8 cellular contexts compared by ENCODE assay signal in genomic region chr2:134118279-134119116, GRCh38.
A peak's percentile ranks its signal among the peaks of the same experiment; 100 is the strongest.
DNase-seq lines count a peak whose midpoint lies in the region; ATAC-seq lines count a peak whose summit lies in the region.

No MANE protein-coding gene starts in this region.

- DNase-seq in AML-193 (lab: John Stamatoyannopoulos, UW): peak; percentile 87 to 92
- DNase-seq in NCI-H446 treated with DMSO at 0.1 percent for 48 hours (lab: John Stamatoyannopoulos, UW): peak; percentile 82
- peak; percentile 26 to 78 for DNase-seq in cerebellar nuclear complex (lab: John Stamatoyannopoulos, UW)
- peak; percentile 80 for DNase-seq in left lobe of liver (ENCODE audit: low spot score)
- DNase-seq in stimulated activated CD4-positive, alpha-beta T cell treated with anti-CD3 and anti-CD28 coated beads, Interleukin-4, amount 100 ng/mL, for 1 hour: peak; percentile 81

- ATAC-seq in GM19023 (IDR thresholded peaks at IDR 0.05; ENCODE audit: unreplicated experiment): peak; percentile 38
- ATAC-seq in HG03280 (IDR thresholded peaks at IDR 0.05; ENCODE audit: unreplicated experiment): peak; percentile 36
- ATAC-seq in activated CD4-positive, CD25-positive, alpha-beta regulatory T cell treated with anti-CD3 and anti-CD28 coated beads, Interleukin-2, amount 50 U/mL, for 24 hours: peak; percentile 65 to 69
- peak; percentile 64 for ATAC-seq in left lobe of liver

Comparison
In these comparisons a context has a peak if more than half of its experiments do, and no peak if none do; other contexts are left out.
1. Peak in every context shown above with its lines: DNase-seq and ATAC-seq.